17 cellular contexts compared by ENCODE assay signal in genomic region chr1:31135973-31136600, GRCh38.
"Had no signal": no experiment of that assay in that cellular context is flagged by ENCODE, and none has a peak within 500 bp of the region (broad histone marks: within the 10 kb centered on the region; RNA-seq: fewer than 3 reads in every experiment).

No MANE protein-coding gene starts in this region.

- H3K36me3 Mint-ChIP-seq: activated naive CD8-positive, alpha-beta T cell treated with anti-CD3 and anti-CD28 coated beads, Interleukin-2, amount 10 ng/mL, durations not matched to agents 7 days and 5 days had no signal

- ATAC-seq: body of pancreas; left cardiac atrium; naive thymus-derived CD8-positive, alpha-beta T cell; psoas muscle; right cardiac atrium had no signal

- H3K4me1 Mint-ChIP-seq: activated naive CD8-positive, alpha-beta T cell treated with anti-CD3 and anti-CD28 coated beads, Interleukin-2, amount 10 ng/mL, durations not matched to agents 7 days and 5 days; naive thymus-derived CD8-positive, alpha-beta T cell had no signal

- H3K27me3 ChIP-seq: body of pancreas, ovary, stomach had no signal

- H3K9me3 ChIP-seq: body of pancreas, ovary, psoas muscle, stomach had no signal

- H3K27ac Mint-ChIP-seq: activated naive CD8-positive, alpha-beta T cell treated with anti-CD3 and anti-CD28 coated beads, Interleukin-2, amount 10 ng/mL, durations not matched to agents 7 days and 5 days; naive thymus-derived CD8-positive, alpha-beta T cell had no signal

- DNase-seq: activated CD4-positive, alpha-beta T cell treated with anti-CD3 and anti-CD28 coated beads, Interleukin-2, amount 50 U/mL, for 4 hours; activated naive CD8-positive, alpha-beta T cell treated with anti-CD3 and anti-CD28 coated beads, Interleukin-2, amount 10 ng/mL, durations not matched to agents 7 days and 5 days; body of pancreas; central memory CD4-positive, alpha-beta T cell; hippocampal formation; left cardiac atrium; mesendoderm; naive thymus-derived CD8-positive, alpha-beta T cell; ovary; psoas muscle; right cardiac atrium; small intestine; stimulated activated CD4-positive, alpha-beta T cell treated with anti-CD3 and anti-CD28 coated beads, Interleukin-15, amount 100 ng/mL, for 24 hours; stimulated activated CD4-positive, alpha-beta T cell treated with anti-CD3 and anti-CD28 coated beads, Interleukin-2, amount 100 ng/mL, for 48 hours; stomach; trophoblast cell had no signal

- H3K27ac ChIP-seq: body of pancreas, coronary artery, ovary, psoas muscle, stomach had no signal

- H3K4me1 ChIP-seq: body of pancreas, psoas muscle, stomach had no signal

- H3K36me3 ChIP-seq: ovary, stomach had no signal

- H3K4me3 ChIP-seq: body of pancreas, coronary artery, ovary, psoas muscle, stomach had no signal

- H3K9me3 Mint-ChIP-seq: activated naive CD8-positive, alpha-beta T cell treated with anti-CD3 and anti-CD28 coated beads, Interleukin-2, amount 10 ng/mL, durations not matched to agents 7 days and 5 days; naive thymus-derived CD8-positive, alpha-beta T cell had no signal

- H3K4me3 Mint-ChIP-seq: activated naive CD8-positive, alpha-beta T cell treated with anti-CD3 and anti-CD28 coated beads, Interleukin-2, amount 10 ng/mL, durations not matched to agents 7 days and 5 days; naive thymus-derived CD8-positive, alpha-beta T cell had no signal
